Comparison of ENCODE assay signal across 8 cellular contexts in genomic region chr3:50350213-50350526, GRCh38. TPM values are rescaled to one million over a fixed set of nuclear protein-coding genes. Genes with fewer than 3 reads are reported as not detected.
DNase-seq lines count a peak whose midpoint lies in the region; ATAC-seq and TF ChIP-seq lines count a peak whose summit lies in the region.

No MANE protein-coding gene starts in this region.

- H3K4me1 ChIP-seq in BLaER1 (peaks cover 46% of the 10 kb centered on the region), duodenal mucosa (ENCODE audit: control insufficient read depth in 1 of 2, insufficient read depth in 2 of 2, low read length in 2 of 2) (peaks cover 36 to 43% of the 10 kb centered on the region in 2 donors)

- DNase-seq in MG63 = no peak
- DNase-seq in NCI-H510A (lab: John Stamatoyannopoulos, UW) = no peak
- DNase-seq in SW 1271 (lab: John Stamatoyannopoulos, UW) = no peak
- DNase-seq in sciatic nerve (ENCODE audit: low spot score) = no peak

- peaks cover 28% of the 10 kb centered on the region for H3K4me1 Mint-ChIP-seq in nephron

- peak overlapping the region; percentile 98 for H3K4me2 ChIP-seq in BLaER1

- no peaks in the 10 kb centered on the region for H3K9me3 Mint-ChIP-seq in nephron

- TF ChIP-seq CTCF in nephron (IDR thresholded peaks at IDR 0.05; ENCODE audit: unreplicated experiment in 3 of 3) = no peak

- H3K4me3 ChIP-seq in BLaER1 (peak overlapping the region; percentile 74), MG63 (peak overlapping the region; percentile 93), duodenal mucosa (ENCODE audit: low read depth in 1 of 2, low read length in 2 of 2) (peak overlapping the region; percentile 87 to 91)

- peaks cover 10% of the 10 kb centered on the region for H3K36me3 Mint-ChIP-seq in nephron (ENCODE audit: low read depth)

- intact Hi-C loops in sciatic nerve (cut with DNase I) = no loop called here

- peaks cover 6% of the 10 kb centered on the region for H3K27me3 Mint-ChIP-seq in nephron (ENCODE audit: low read depth)

- ATAC-seq in GM21717 (IDR thresholded peaks at IDR 0.05; ENCODE audit: unreplicated experiment) (no peak), sciatic nerve (no peak)

- H3K27ac ChIP-seq in BLaER1 (peak overlapping the region; percentile 87), duodenal mucosa (ENCODE audit: low read depth, low read length) (peak overlapping the region; percentile 98)

- H3K36me3 ChIP-seq in BLaER1 (peaks cover 50% of the 10 kb centered on the region), MG63 (peaks cover 17% of the 10 kb centered on the region), duodenal mucosa (ENCODE audit: control insufficient read depth in 1 of 2, insufficient read depth in 2 of 2, low read length in 2 of 2) (peaks cover 15 to 38% of the 10 kb centered on the region in 2 donors)

- no peaks in the 10 kb centered on the region for H3K9me3 ChIP-seq in BLaER1
- H3K9me3 ChIP-seq in MG63 = no peaks in the 10 kb centered on the region
- H3K9me3 ChIP-seq in duodenal mucosa (ENCODE audit: control insufficient read depth in 1 of 2, low read length in 2 of 2) = no peaks in the 10 kb centered on the region

- H3K9ac ChIP-seq in BLaER1 (peak overlapping the region; percentile 85), duodenal mucosa (ENCODE audit: low read depth in 1 of 2, low read length in 2 of 2) (peak overlapping the region; percentile 69 to 76)

- H3K27me3 ChIP-seq in BLaER1 (peaks cover 7% of the 10 kb centered on the region; the same call in 1 of the 2 replicates), MG63 (no peaks in the 10 kb centered on the region), duodenal mucosa (ENCODE audit: control insufficient read depth in 1 of 2, insufficient read depth in 2 of 2, low read length in 2 of 2) (no peaks in the 10 kb centered on the region)

- peak overlapping the region; percentile 96 to 97 (median 97) for H3K4me3 Mint-ChIP-seq in nephron

- peaks cover 53% of the 10 kb centered on the region for H4K20me1 ChIP-seq in BLaER1

- peak overlapping the region; percentile 93 to 99 (median 97) for H3K27ac Mint-ChIP-seq in nephron

RNA-seq across cellular contexts. Expression of gene NPRL2, which starts 0.4 kb away (rescaled TPM):
- total RNA-seq in MG63 (2014; rRNA removed; shearing (Covaris generic); ENCODE audit: low replicate concordance) = 14.3 and 16.0 TPM in 2 replicates
- 20.6 TPM for total RNA-seq in sciatic nerve

RNA-seq across cellular contexts. Expression of gene CYB561D2, which starts 0.5 kb away (rescaled TPM):
- 21.9 and 35.5 TPM in 2 replicates for total RNA-seq in MG63 (2014; rRNA removed; shearing (Covaris generic); ENCODE audit: low replicate concordance)
- total RNA-seq in sciatic nerve = 10.1 TPM

RNA-seq across cellular contexts. Expression of gene ZMYND10, which starts 4.6 kb away (rescaled TPM):
- 0.43 TPM in 1 of 2 replicates, not detected in the other for total RNA-seq in MG63 (2014; rRNA removed; shearing (Covaris generic); ENCODE audit: low replicate concordance)
- 1.9 TPM for total RNA-seq in sciatic nerve

RNA-seq across cellular contexts. Expression of gene TMEM115, which starts 9.2 kb away (rescaled TPM):
- 18.7 and 24.1 TPM in 2 replicates for total RNA-seq in MG63 (2014; rRNA removed; shearing (Covaris generic); ENCODE audit: low replicate concordance)
- 29.6 TPM for total RNA-seq in sciatic nerve

RNA-seq across cellular contexts. Expression of gene RASSF1, which starts 9.5 kb away (rescaled TPM):
- total RNA-seq in MG63 (2014; rRNA removed; shearing (Covaris generic); ENCODE audit: low replicate concordance) = 17.5 and 42.0 TPM in 2 replicates
- total RNA-seq in sciatic nerve = 51.0 TPM
